Comparison of ENCODE assay signal across 8 cellular contexts in the genomic region with DNA sequence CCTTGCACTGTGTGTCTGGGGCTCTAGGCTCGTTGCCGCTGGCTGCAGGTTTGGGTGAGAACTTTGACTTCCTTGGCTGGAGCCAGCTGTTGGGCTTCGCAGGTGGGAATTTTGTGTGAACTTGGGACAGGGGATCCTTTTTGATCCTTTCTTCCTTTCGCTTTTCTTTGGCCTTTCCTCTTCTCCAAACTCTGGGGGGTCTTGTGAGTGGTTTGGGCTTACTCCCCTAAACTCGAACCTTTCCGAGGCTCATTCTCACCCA. TPM values are rescaled to one million over a fixed set of nuclear protein-coding genes. Genes with fewer than 3 reads are reported as not detected.
A peak's percentile ranks its signal among the peaks of the same experiment; 100 is the strongest.
DNase-seq lines count a peak whose midpoint lies in the region; ATAC-seq and TF ChIP-seq lines count a peak whose summit lies in the region.

No MANE protein-coding gene starts in this region.

- DNase-seq in H9, result no peak
- no peak for DNase-seq in WTC11 (ENCODE audit: low spot score)
- DNase-seq in hepatocyte (ENCODE audit: low spot score), result no peak
- DNase-seq in Kasumi-1 (lab: John Stamatoyannopoulos, UW), result no peak
- no peak for DNase-seq in activated CD8-positive, alpha-beta memory T cell treated with anti-CD3 and anti-CD28 coated beads, Interleukin-2, amount 50 U/mL, for 48 hours

- no peak overlapping the region for H4K91ac ChIP-seq in H9 (ENCODE audit: insufficient read length, low read depth, low read length)

- H3K27ac ChIP-seq in H9 (ENCODE audit: insufficient read length, low read depth, low read length) (no peak overlapping the region), hepatocyte (no peak overlapping the region), skeletal muscle tissue (ENCODE audit: low read depth, low read length) (peak overlapping the region; percentile 96)

- no peak overlapping the region for H2BK120ac ChIP-seq in H9 (ENCODE audit: low read depth, low read length, poor library complexity, severe bottlenecking)

- peak overlapping the region; percentile 27 for H3K9ac ChIP-seq in H9 (ENCODE audit: extremely low read depth, insufficient read length, low read length)
- peak overlapping the region; percentile 92 to 100 (median 99) for H3K9ac ChIP-seq in skeletal muscle tissue (ENCODE audit: low read depth in 1 of 3, low read length in 3 of 3)

- no peak overlapping the region for H3T11ph ChIP-seq in H9 (ENCODE audit: low read length)

- H3K4me3 ChIP-seq in hepatocyte (peak overlapping the region; percentile 46), skeletal muscle tissue (ENCODE audit: low read length in 3 of 3) (peak overlapping the region; percentile 97 to 99 (median 98))

- H2BK5ac ChIP-seq in H9 (ENCODE audit: insufficient read length, low read length), result no peak overlapping the region

- no peaks in the 10 kb centered on the region for H3K79me2 ChIP-seq in H9 (ENCODE audit: insufficient read depth, low read length)
- peaks cover 35% of the 10 kb centered on the region for H3K79me2 ChIP-seq in hepatocyte

- H3K4me1 Mint-ChIP-seq in H9 (peaks cover 52 to 54% of the 10 kb centered on the region in 2 experiments), WTC11 (peaks cover 59% of the 10 kb centered on the region)

- no peak overlapping the region for H2BK12ac ChIP-seq in H9 (ENCODE audit: insufficient read length, low read depth, low read length)

- POLR2A ChIA-PET in WTC11 (lab: Charles Lee), result no interaction called here

- no peaks in the 10 kb centered on the region for H3K79me1 ChIP-seq in H9 (ENCODE audit: insufficient read depth, low read depth, low read length, poor library complexity, severe bottlenecking)

- H3K14ac ChIP-seq in H9 (ENCODE audit: insufficient read depth, low read length), result no peak overlapping the region

- TF ChIP-seq CTCF in H9 (conservative IDR thresholded peaks at IDR 0.05) (no peak), WTC11 (IDR thresholded peaks at IDR 0.05) (no peak), hepatocyte (IDR thresholded peaks at IDR 0.05; ENCODE audit: poor library complexity) (no peak)

- H3K4me2 ChIP-seq in H9 (ENCODE audit: insufficient read depth, insufficient read length, low read length) (peak overlapping the region; percentile 67), hepatocyte (peak overlapping the region; percentile 89)

- H3K4me1 ChIP-seq in H9 (ENCODE audit: insufficient read depth, low read length) (peaks cover 8% of the 10 kb centered on the region), hepatocyte (ENCODE audit: insufficient read depth) (peaks cover 25% of the 10 kb centered on the region), skeletal muscle tissue (ENCODE audit: control insufficient read depth in 3 of 3, insufficient read depth in 3 of 3, low read length in 3 of 3) (peaks cover 54 to 67% (median 57%) of the 10 kb centered on the region in 3 donors)

- H3K27me3 ChIP-seq in H9 (ENCODE audit: insufficient read depth, low read length) (no peaks in the 10 kb centered on the region), hepatocyte (no peaks in the 10 kb centered on the region), skeletal muscle tissue (ENCODE audit: control insufficient read depth in 3 of 3, insufficient read depth in 3 of 3, low read length in 3 of 3) (no peaks in the 10 kb centered on the region)

- H4K8ac ChIP-seq in H9 (replicated peaks; ENCODE audit: insufficient read length, low read depth, low read length), result no peak overlapping the region

- H2AFZ ChIP-seq in H9 (ENCODE audit: low read length) (no peak overlapping the region), hepatocyte (peak overlapping the region; percentile 45)

- no peak overlapping the region for H3K56ac ChIP-seq in H9 (ENCODE audit: insufficient read length, low read depth, low read length)

- no peaks in the 10 kb centered on the region for H4K20me1 ChIP-seq in H9 (ENCODE audit: control insufficient read depth, insufficient read depth, insufficient read length)
- no peaks in the 10 kb centered on the region for H4K20me1 ChIP-seq in hepatocyte (ENCODE audit: insufficient read depth, poor library complexity, severe bottlenecking)

- ATAC-seq in WTC11 (no peak), GM19467 (IDR thresholded peaks at IDR 0.05; ENCODE audit: unreplicated experiment) (no peak), GM21367 (IDR thresholded peaks at IDR 0.05; ENCODE audit: unreplicated experiment) (no peak)

- no peak overlapping the region for H3K18ac ChIP-seq in H9 (ENCODE audit: insufficient read length, low read depth, low read length)

- no peak overlapping the region for H2BK15ac ChIP-seq in H9 (ENCODE audit: low read depth, low read length)

- H3K9me3 Mint-ChIP-seq in H9 (peaks cover 0 to 1% of the 10 kb centered on the region in 2 experiments; a peak in 1 of 5 replicates), WTC11 (peaks cover 3% of the 10 kb centered on the region; the same call in 1 of the 2 replicates)

- CTCF ChIA-PET in WTC11 (lab: Charles Lee), result interaction anchor here (0.7 to 1.6 kb wide), 4 partner anchors 28 to 332 kb away, joined by 4 to 9 read pairs (median 4); no protein-coding TSS in a partner anchor

- H3K4ac ChIP-seq in H9 (ENCODE audit: low read depth, low read length), result no peak overlapping the region

- no peak overlapping the region for H2BK20ac ChIP-seq in H9 (ENCODE audit: low read depth, low read length, poor library complexity, severe bottlenecking)

- WGBS in H9 (ENCODE audit: extremely low coverage, insufficient read length, low lambda C conversion rate), result no CpG with 5 or more reads among the region's 6 CpGs
- 66% methylated on average over 6 of the region's 6 CpGs for WGBS in hepatocyte (ENCODE audit: low lambda C conversion rate, missing lambda C conversion rate)

- H3K27me3 Mint-ChIP-seq in H9 (ENCODE audit: low read depth) (peaks cover 9% of the 10 kb centered on the region), WTC11 (ENCODE audit: low read depth) (peaks cover 7% of the 10 kb centered on the region)

- H4K5ac ChIP-seq in H9 (ENCODE audit: insufficient read length, low read depth, low read length), result no peak overlapping the region

- H3K36me3 Mint-ChIP-seq in H9 (ENCODE audit: insufficient read depth in 1 of 3, low read depth in 3 of 3) (peaks cover 4 to 5% (median 5%) of the 10 kb centered on the region in 3 experiments; a peak in 6 of 7 replicates), WTC11 (no peaks in the 10 kb centered on the region)

- no peak overlapping the region for H2AK5ac ChIP-seq in H9 (ENCODE audit: insufficient read length, low read length)

- H3K27ac Mint-ChIP-seq in H9, result no peak overlapping the region
- peak overlapping the region; percentile 84 for H3K27ac Mint-ChIP-seq in WTC11

- H3K36me3 ChIP-seq in hepatocyte (replicated peaks; ENCODE audit: insufficient read depth, low read depth) (no peaks in the 10 kb centered on the region), skeletal muscle tissue (ENCODE audit: control insufficient read depth in 3 of 3, insufficient read depth in 3 of 3, low read length in 3 of 3) (peaks cover 0 to 4% (median 0%) of the 10 kb centered on the region in 3 donors)

- peak overlapping the region; percentile 79 to 82 for H3K4me3 Mint-ChIP-seq in H9
- H3K4me3 Mint-ChIP-seq in WTC11, result peak overlapping the region; percentile 82

- peaks cover 11% of the 10 kb centered on the region for H3K23me2 ChIP-seq in H9 (ENCODE audit: insufficient read length, low read depth, low read length, poor library complexity, severe bottlenecking)

- H3K9me3 ChIP-seq in H9 (ENCODE audit: control insufficient read depth, low read depth, low read length) (no peaks in the 10 kb centered on the region), hepatocyte (ENCODE audit: low read depth) (no peaks in the 10 kb centered on the region), skeletal muscle tissue (ENCODE audit: control insufficient read depth in 3 of 3, low read length in 3 of 3) (no peaks in the 10 kb centered on the region)

- H3K23ac ChIP-seq in H9 (ENCODE audit: insufficient read length, low read depth, low read length), result no peak overlapping the region

- H3K9me2 ChIP-seq in hepatocyte (replicated peaks; ENCODE audit: insufficient read depth), result no peaks in the 10 kb centered on the region

TF ChIP-seq in WTC11, 78 proteins besides CTCF, POLR2A, EP300 and RAD21 (continues in another document):
- no peak for TF ChIP-seq NR1H2 (CRISPR knock-in tag; IDR thresholded peaks at IDR 0.05)
- TF ChIP-seq, protein P1, sequence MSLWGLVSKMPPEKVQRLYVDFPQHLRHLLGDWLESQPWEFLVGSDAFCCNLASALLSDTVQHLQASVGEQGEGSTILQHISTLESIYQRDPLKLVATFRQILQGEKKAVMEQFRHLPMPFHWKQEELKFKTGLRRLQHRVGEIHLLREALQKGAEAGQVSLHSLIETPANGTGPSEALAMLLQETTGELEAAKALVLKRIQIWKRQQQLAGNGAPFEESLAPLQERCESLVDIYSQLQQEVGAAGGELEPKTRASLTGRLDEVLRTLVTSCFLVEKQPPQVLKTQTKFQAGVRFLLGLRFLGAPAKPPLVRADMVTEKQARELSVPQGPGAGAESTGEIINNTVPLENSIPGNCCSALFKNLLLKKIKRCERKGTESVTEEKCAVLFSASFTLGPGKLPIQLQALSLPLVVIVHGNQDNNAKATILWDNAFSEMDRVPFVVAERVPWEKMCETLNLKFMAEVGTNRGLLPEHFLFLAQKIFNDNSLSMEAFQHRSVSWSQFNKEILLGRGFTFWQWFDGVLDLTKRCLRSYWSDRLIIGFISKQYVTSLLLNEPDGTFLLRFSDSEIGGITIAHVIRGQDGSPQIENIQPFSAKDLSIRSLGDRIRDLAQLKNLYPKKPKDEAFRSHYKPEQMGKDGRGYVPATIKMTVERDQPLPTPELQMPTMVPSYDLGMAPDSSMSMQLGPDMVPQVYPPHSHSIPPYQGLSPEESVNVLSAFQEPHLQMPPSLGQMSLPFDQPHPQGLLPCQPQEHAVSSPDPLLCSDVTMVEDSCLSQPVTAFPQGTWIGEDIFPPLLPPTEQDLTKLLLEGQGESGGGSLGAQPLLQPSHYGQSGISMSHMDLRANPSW (CRISPR knock-in tag; conservative IDR thresholded peaks at IDR 0.05; ENCODE audit: low read depth), result no peak

RNA-seq across cellular contexts. Expression of a gene that starts 0.6 kb away (rescaled TPM):
- 25.8 and 26.0 TPM in 2 replicates for total RNA-seq in H9 (2021)
- 39.4 to 41.1 TPM (median 40.8 TPM) in 3 replicates for total RNA-seq in WTC11 (2021)
- 20.7 and 22.9 TPM in 2 replicates for total RNA-seq in hepatocyte
- polyA plus RNA-seq in hepatocyte, result 19.2 and 26.4 TPM in 2 replicates
- 64.7 TPM for total RNA-seq in skeletal muscle tissue
